ENCODE assay signal across 2 cellular contexts in genomic region chr1:22717038-22717758, GRCh38.
TF ChIP-seq lines count a peak whose summit lies in the region.

No MANE protein-coding gene starts in this region.

TF ChIP-seq in SK-N-SH, 30 proteins besides CTCF, POLR2A, EP300 and RAD21 (continued from another document):
- TF ChIP-seq TAF1 (IDR thresholded peaks at IDR 0.05; ENCODE audit: borderline replicate concordance, low read depth, low read length) = no peak
- no peak for TF ChIP-seq PBX3 (IDR thresholded peaks at IDR 0.05)
TF ChIP-seq in SK-N-SH: peak in this region for 2.

TF ChIP-seq in SK-N-SH treated with all-trans-retinoic acid at 6 μM for 48 hours, 23 proteins besides CTCF, POLR2A, EP300 and RAD21 (continued from another document):
- no peak for TF ChIP-seq CSRNP3 (CRISPR knock-in tag; IDR thresholded peaks at IDR 0.05)
- TF ChIP-seq GLIS3 (CRISPR knock-in tag; IDR thresholded peaks at IDR 0.05) = no peak
- TF ChIP-seq, protein P1, sequence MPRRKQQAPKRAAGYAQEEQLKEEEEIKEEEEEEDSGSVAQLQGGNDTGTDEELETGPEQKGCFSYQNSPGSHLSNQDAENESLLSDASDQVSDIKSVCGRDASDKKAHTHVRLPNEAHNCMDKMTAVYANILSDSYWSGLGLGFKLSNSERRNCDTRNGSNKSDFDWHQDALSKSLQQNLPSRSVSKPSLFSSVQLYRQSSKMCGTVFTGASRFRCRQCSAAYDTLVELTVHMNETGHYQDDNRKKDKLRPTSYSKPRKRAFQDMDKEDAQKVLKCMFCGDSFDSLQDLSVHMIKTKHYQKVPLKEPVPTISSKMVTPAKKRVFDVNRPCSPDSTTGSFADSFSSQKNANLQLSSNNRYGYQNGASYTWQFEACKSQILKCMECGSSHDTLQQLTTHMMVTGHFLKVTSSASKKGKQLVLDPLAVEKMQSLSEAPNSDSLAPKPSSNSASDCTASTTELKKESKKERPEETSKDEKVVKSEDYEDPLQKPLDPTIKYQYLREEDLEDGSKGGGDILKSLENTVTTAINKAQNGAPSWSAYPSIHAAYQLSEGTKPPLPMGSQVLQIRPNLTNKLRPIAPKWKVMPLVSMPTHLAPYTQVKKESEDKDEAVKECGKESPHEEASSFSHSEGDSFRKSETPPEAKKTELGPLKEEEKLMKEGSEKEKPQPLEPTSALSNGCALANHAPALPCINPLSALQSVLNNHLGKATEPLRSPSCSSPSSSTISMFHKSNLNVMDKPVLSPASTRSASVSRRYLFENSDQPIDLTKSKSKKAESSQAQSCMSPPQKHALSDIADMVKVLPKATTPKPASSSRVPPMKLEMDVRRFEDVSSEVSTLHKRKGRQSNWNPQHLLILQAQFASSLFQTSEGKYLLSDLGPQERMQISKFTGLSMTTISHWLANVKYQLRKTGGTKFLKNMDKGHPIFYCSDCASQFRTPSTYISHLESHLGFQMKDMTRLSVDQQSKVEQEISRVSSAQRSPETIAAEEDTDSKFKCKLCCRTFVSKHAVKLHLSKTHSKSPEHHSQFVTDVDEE (CRISPR knock-in tag; IDR thresholded peaks at IDR 0.05) = no peak
- no peak for TF ChIP-seq SNAI2 (CRISPR knock-in tag; IDR thresholded peaks at IDR 0.05)
- no peak for TF ChIP-seq PATZ1 (CRISPR knock-in tag; IDR thresholded peaks at IDR 0.05; ENCODE audit: borderline replicate concordance)
- no peak for TF ChIP-seq ARNTL (CRISPR knock-in tag; IDR thresholded peaks at IDR 0.05; ENCODE audit: borderline replicate concordance, low read depth)
- TF ChIP-seq PPARA (CRISPR knock-in tag; IDR thresholded peaks at IDR 0.05; ENCODE audit: borderline replicate concordance) = no peak
- no peak for TF ChIP-seq ISL1 (CRISPR knock-in tag; IDR thresholded peaks at IDR 0.05)
